In the genomic region with DNA sequence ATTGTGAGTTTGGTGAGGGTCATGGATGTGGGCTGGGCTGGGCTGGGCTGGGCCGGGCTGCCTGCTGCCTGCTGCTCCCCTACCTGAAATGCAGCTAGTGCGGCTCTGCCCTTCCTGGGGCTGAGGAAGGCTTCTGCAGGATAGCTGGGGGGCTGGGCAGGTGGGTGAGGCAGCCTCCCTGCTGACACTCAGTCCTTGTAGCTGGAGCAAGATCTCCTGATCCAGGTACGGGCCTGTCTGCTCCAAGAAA, we compare ENCODE assay signal across 10 cellular contexts. TPM values are rescaled to one million over a fixed set of nuclear protein-coding genes. Genes with fewer than 3 reads are reported as not detected.
A peak's percentile ranks its signal among the peaks of the same experiment; 100 is the strongest.
DNase-seq lines count a peak whose midpoint lies in the region; ATAC-seq and TF ChIP-seq lines count a peak whose summit lies in the region.
"Had no signal": no experiment of that assay in that cellular context is flagged by ENCODE, and none has a peak within 500 bp of the region (broad histone marks: within the 10 kb centered on the region; RNA-seq: fewer than 3 reads in every experiment).

No MANE protein-coding gene starts in this region.

- intact Hi-C loops in sciatic nerve (cut with DNase I): no loop called here

- no peak for TF ChIP-seq CTCF in C4-2B (conservative IDR thresholded peaks at IDR 0.05)

- DNase-seq in HT-29 (ENCODE audit: low spot score) (peak; percentile 85), left lobe of liver (ENCODE audit: low spot score) (no peak), NCI-H187 treated with DMSO at 0.1 percent for 48 hours (lab: John Stamatoyannopoulos, UW) (no peak), sciatic nerve (ENCODE audit: low spot score) (no peak), activated gamma-delta T cell treated with Interleukin-2 at 50 U/mL for 16 hours (no peak)

- H3K4me1 Mint-ChIP-seq in activated naive CD8-positive, alpha-beta T cell (ENCODE audit: low read depth): peaks cover 37% of the 10 kb centered on the region

- peak overlapping the region; percentile 72 for H3K27ac Mint-ChIP-seq in activated naive CD8-positive, alpha-beta T cell

- peak overlapping the region; percentile 98 for H3K27ac ChIP-seq in C4-2B
- H3K27ac ChIP-seq: thoracic aorta had no signal

- H3K4me3 Mint-ChIP-seq in activated naive CD8-positive, alpha-beta T cell: peak overlapping the region; percentile 92

- H3K9me3 Mint-ChIP-seq in activated naive CD8-positive, alpha-beta T cell (ENCODE audit: low read depth): no peaks in the 10 kb centered on the region

- no peaks in the 10 kb centered on the region for H3K27me3 Mint-ChIP-seq in activated naive CD8-positive, alpha-beta T cell

- ATAC-seq in left lobe of liver (peak; percentile 6), sciatic nerve (no peak), HG03520 (IDR thresholded peaks at IDR 0.05; ENCODE audit: unreplicated experiment) (no peak)

- H3K36me3 Mint-ChIP-seq in activated naive CD8-positive, alpha-beta T cell: peaks cover 11% of the 10 kb centered on the region

RNA-seq across cellular contexts. Expression of gene RPL13, which starts 4.7 kb away (rescaled TPM):
- total RNA-seq in HT-29 (2014; rRNA removed; shearing (Covaris generic)): 8,222 and 8,866 TPM in 2 replicates
- total RNA-seq in left lobe of liver (886 TPM), sciatic nerve (1,500 TPM)

RNA-seq across cellular contexts. Expression of gene CPNE7, which starts 10.4 kb away (rescaled TPM):
- 16.5 and 23.8 TPM in 2 replicates for total RNA-seq in HT-29 (2014; rRNA removed; shearing (Covaris generic))
- total RNA-seq in left lobe of liver: 0.88 TPM
- not detected for total RNA-seq in sciatic nerve
- total RNA-seq: thoracic aorta had no signal

RNA-seq across cellular contexts. Expression of gene DPEP1, which starts 48.3 kb away (rescaled TPM):
- total RNA-seq in HT-29 (2014; rRNA removed; shearing (Covaris generic)): 81.5 and 82.2 TPM in 2 replicates
- total RNA-seq in left lobe of liver (0.13 TPM), sciatic nerve (not detected)
- total RNA-seq: fibroblast of villous mesenchyme, thoracic aorta had no signal

RNA-seq across cellular contexts. Expression of gene SPG7, which starts 57.0 kb away (rescaled TPM):
- 150 and 162 TPM in 2 replicates for total RNA-seq in HT-29 (2014; rRNA removed; shearing (Covaris generic))
- 68.1 TPM for total RNA-seq in left lobe of liver
- 104 TPM for total RNA-seq in sciatic nerve

Comparison
In these comparisons a context has a peak if more than half of its experiments do, and no peak if none do; other contexts are left out.
1. RNA of gene DPEP1, which starts 48.3 kb away (total RNA-seq): 81.5 to 82.2 TPM in HT-29; not detected in sciatic nerve (single experiment) and 0.13 TPM in left lobe of liver (single experiment); every median in the first group is over 10 times any median in the second.